15 cellular contexts compared by ENCODE assay signal in the genomic region with DNA sequence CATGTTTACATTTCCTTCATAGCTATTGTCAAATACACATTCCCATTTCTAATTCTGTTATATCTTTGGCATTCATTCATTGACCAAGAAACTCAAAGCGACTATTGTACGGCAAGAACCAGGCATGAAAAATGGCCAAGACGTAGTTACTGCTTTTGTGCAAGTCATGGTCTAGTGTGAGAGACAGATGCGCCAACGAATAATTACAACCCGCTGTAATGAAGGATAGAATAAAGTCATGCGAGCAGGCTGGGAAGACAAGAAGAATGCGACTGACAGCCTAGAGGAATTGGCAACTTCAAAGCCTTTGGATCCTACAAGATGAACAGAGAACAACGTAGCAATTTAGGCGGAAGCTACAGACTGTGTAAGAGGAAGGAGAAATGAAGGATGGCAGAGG.
DNase-seq lines count a peak whose midpoint lies in the region; ATAC-seq and TF ChIP-seq lines count a peak whose summit lies in the region.
"Had no signal": no experiment of that assay in that cellular context is flagged by ENCODE, and none has a peak within 500 bp of the region (broad histone marks: within the 10 kb centered on the region; RNA-seq: fewer than 3 reads in every experiment).

No MANE protein-coding gene starts in this region.

- H2AFZ ChIP-seq in DND-41 (ENCODE audit: low read depth, low read length), result peak overlapping the region; percentile 19; the same call in 1 of the 2 replicates

- no peak overlapping the region for H3K4me2 ChIP-seq in DND-41 (ENCODE audit: insufficient read depth, low read length)
- H3K4me2 ChIP-seq: BLaER1 had no signal

- H3K9me3 ChIP-seq in DND-41 (ENCODE audit: insufficient read depth, low read length, severe bottlenecking), result no peaks in the 10 kb centered on the region

- no peak overlapping the region for H3K9ac ChIP-seq in DND-41 (ENCODE audit: low read depth, low read length)
- H3K9ac ChIP-seq: BLaER1 had no signal

- H3K36me3 Mint-ChIP-seq in activated CD4-positive, alpha-beta memory T cell treated with anti-CD3 and anti-CD28 coated beads, Interleukin-2, amount 10 ng/mL, durations not matched to agents 7 days and 5 days (ENCODE audit: low read depth), result no peaks in the 10 kb centered on the region
- H3K36me3 Mint-ChIP-seq: CD14-positive monocyte; CD4-positive, alpha-beta memory T cell had no signal

- no peak overlapping the region for H3K27ac ChIP-seq in DND-41 (ENCODE audit: low read length)
- H3K27ac ChIP-seq: BLaER1 had no signal

- H3K4me3 Mint-ChIP-seq in activated CD4-positive, alpha-beta memory T cell treated with anti-CD3 and anti-CD28 coated beads, Interleukin-2, amount 10 ng/mL, durations not matched to agents 7 days and 5 days, result no peak overlapping the region
- H3K4me3 Mint-ChIP-seq: CD14-positive monocyte; CD4-positive, alpha-beta memory T cell; H9 had no signal

- ATAC-seq in DND-41 (ENCODE audit: insufficient read depth, low read depth), result no peak

- POLR2A ChIA-PET in activated CD4-positive, alpha-beta memory T cell treated with anti-CD3 and anti-CD28 coated beads, Interleukin-2, amount 10 ng/mL, durations not matched to agents 7 days and 5 days (lab: Charles Lee), result no interaction called here

- H3K27me3 Mint-ChIP-seq in activated CD4-positive, alpha-beta memory T cell treated with anti-CD3 and anti-CD28 coated beads, Interleukin-2, amount 10 ng/mL, durations not matched to agents 7 days and 5 days, result no peaks in the 10 kb centered on the region
- H3K27me3 Mint-ChIP-seq: CD4-positive, alpha-beta memory T cell had no signal

- H3K4me3 ChIP-seq in DND-41 (ENCODE audit: low read depth in 1 of 2, low read length in 2 of 2), result no peak overlapping the region
- H3K4me3 ChIP-seq: BLaER1 had no signal

- CTCF ChIA-PET in activated CD4-positive, alpha-beta memory T cell treated with anti-CD3 and anti-CD28 coated beads, Interleukin-2, amount 10 ng/mL, durations not matched to agents 7 days and 5 days (lab: Charles Lee), result no interaction called here

- H3K27me3 ChIP-seq in DND-41 (ENCODE audit: insufficient read depth, low read length, poor library complexity), result no peaks in the 10 kb centered on the region
- H3K27me3 ChIP-seq: BLaER1 had no signal

- DNase-seq in DND-41 (no peak), ecto neural progenitor cell (ENCODE audit: low spot score) (peak; percentile 19), midbrain (lab: John Stamatoyannopoulos, UW) (peak; percentile 18), NCI-H1436 (lab: John Stamatoyannopoulos, UW) (no peak), NAMALWA (ENCODE audit: low spot score) (no peak), HuH-7.5 (ENCODE audit: low spot score) (no peak)
- DNase-seq in activated CD4-positive, alpha-beta memory T cell treated with anti-CD3 and anti-CD28 coated beads, Interleukin-2, amount 10 ng/mL, durations not matched to agents 7 days and 5 days, result no peak
- DNase-seq: AML-193; CD4-positive, alpha-beta memory T cell; DMS153; DMS79; GF-D8; H9 had no signal

- H3K4me1 ChIP-seq in DND-41 (ENCODE audit: insufficient read depth, low read length), result no peaks in the 10 kb centered on the region

- TF ChIP-seq CTCF in DND-41 (IDR thresholded peaks at IDR 0.05; ENCODE audit: borderline replicate concordance, extremely low read depth, low read length, poor library complexity, severe bottlenecking), result no peak

- H3K27ac Mint-ChIP-seq in activated CD4-positive, alpha-beta memory T cell treated with anti-CD3 and anti-CD28 coated beads, Interleukin-2, amount 10 ng/mL, durations not matched to agents 7 days and 5 days, result no peak overlapping the region
- H3K27ac Mint-ChIP-seq: CD14-positive monocyte; CD4-positive, alpha-beta memory T cell had no signal

- no peaks in the 10 kb centered on the region for H3K36me3 ChIP-seq in DND-41 (ENCODE audit: insufficient read depth, low read length)
- H3K36me3 ChIP-seq: BLaER1 had no signal

- no peaks in the 10 kb centered on the region for H3K79me2 ChIP-seq in DND-41 (ENCODE audit: insufficient read depth, low read length)

- no peaks in the 10 kb centered on the region for H3K4me1 Mint-ChIP-seq in activated CD4-positive, alpha-beta memory T cell treated with anti-CD3 and anti-CD28 coated beads, Interleukin-2, amount 10 ng/mL, durations not matched to agents 7 days and 5 days
- H3K4me1 Mint-ChIP-seq: CD14-positive monocyte; CD4-positive, alpha-beta memory T cell had no signal

- H4K20me1 ChIP-seq in DND-41 (ENCODE audit: insufficient read depth, low read length), result no peaks in the 10 kb centered on the region
- H4K20me1 ChIP-seq: BLaER1 had no signal

- peaks cover 28% of the 10 kb centered on the region for H3K9me3 Mint-ChIP-seq in activated CD4-positive, alpha-beta memory T cell treated with anti-CD3 and anti-CD28 coated beads, Interleukin-2, amount 10 ng/mL, durations not matched to agents 7 days and 5 days
- H3K9me3 Mint-ChIP-seq: H9 had no signal

Comparison
In these comparisons a context has a peak if more than half of its experiments do, and no peak if none do; other contexts are left out.
1. DNase-seq: peak in ecto neural progenitor cell (single experiment) and midbrain (single experiment); none in DND-41 (single experiment), NCI-H1436 (single experiment), activated CD4-positive, alpha-beta memory T cell treated with anti-CD3 and anti-CD28 coated beads, Interleukin-2, amount 10 ng/mL, durations not matched to agents 7 days and 5 days (single experiment), NAMALWA (single experiment) and HuH-7.5 (single experiment).